In the genomic region with DNA sequence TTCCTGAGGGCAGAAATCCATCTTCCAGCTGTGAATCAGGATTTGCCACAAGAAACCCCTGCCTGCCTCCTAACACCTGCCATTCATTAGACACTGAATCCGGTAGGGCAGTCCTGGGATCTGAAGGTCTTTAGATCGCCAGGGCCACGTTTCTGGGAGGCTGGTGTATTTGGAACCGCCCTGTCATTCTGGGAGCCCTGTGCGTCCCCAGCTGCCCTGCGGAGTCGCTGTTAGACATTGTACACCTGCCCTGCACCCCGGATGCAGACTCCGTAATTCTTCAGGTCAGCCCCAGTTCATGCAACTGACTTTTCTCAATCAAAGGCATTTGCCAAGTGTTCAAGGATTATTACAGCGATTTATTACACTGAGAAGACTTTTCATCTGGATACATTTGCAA, we compare ENCODE assay signal across 1 cellular context.
TF ChIP-seq lines count a peak whose summit lies in the region.

No MANE protein-coding gene starts in this region.

TF ChIP-seq in GM23338, 12 proteins besides CTCF, POLR2A, EP300 and RAD21 (continued from another document):
- TF ChIP-seq, protein P1, sequence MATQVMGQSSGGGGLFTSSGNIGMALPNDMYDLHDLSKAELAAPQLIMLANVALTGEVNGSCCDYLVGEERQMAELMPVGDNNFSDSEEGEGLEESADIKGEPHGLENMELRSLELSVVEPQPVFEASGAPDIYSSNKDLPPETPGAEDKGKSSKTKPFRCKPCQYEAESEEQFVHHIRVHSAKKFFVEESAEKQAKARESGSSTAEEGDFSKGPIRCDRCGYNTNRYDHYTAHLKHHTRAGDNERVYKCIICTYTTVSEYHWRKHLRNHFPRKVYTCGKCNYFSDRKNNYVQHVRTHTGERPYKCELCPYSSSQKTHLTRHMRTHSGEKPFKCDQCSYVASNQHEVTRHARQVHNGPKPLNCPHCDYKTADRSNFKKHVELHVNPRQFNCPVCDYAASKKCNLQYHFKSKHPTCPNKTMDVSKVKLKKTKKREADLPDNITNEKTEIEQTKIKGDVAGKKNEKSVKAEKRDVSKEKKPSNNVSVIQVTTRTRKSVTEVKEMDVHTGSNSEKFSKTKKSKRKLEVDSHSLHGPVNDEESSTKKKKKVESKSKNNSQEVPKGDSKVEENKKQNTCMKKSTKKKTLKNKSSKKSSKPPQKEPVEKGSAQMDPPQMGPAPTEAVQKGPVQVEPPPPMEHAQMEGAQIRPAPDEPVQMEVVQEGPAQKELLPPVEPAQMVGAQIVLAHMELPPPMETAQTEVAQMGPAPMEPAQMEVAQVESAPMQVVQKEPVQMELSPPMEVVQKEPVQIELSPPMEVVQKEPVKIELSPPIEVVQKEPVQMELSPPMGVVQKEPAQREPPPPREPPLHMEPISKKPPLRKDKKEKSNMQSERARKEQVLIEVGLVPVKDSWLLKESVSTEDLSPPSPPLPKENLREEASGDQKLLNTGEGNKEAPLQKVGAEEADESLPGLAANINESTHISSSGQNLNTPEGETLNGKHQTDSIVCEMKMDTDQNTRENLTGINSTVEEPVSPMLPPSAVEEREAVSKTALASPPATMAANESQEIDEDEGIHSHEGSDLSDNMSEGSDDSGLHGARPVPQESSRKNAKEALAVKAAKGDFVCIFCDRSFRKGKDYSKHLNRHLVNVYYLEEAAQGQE (IDR thresholded peaks at IDR 0.05; ENCODE audit: unreplicated experiment): no peak
- TF ChIP-seq JUNB (IDR thresholded peaks at IDR 0.05; ENCODE audit: unreplicated experiment): no peak
- TF ChIP-seq ZNF114 (CRISPR knock-in tag; IDR thresholded peaks at IDR 0.05): no peak
- TF ChIP-seq POLR2AphosphoS5 (IDR thresholded peaks at IDR 0.05; ENCODE audit: low read depth): no peak
- no peak for TF ChIP-seq ZNF331 (CRISPR knock-in tag; IDR thresholded peaks at IDR 0.05; ENCODE audit: low read depth)
- no peak for TF ChIP-seq CREB1 (CRISPR knock-in tag; IDR thresholded peaks at IDR 0.05; ENCODE audit: low read depth)
